ENCODE assay signal across 1 cellular context in genomic region chr3:87229113-87229512, GRCh38.
TF ChIP-seq lines count a peak whose summit lies in the region.

No MANE protein-coding gene starts in this region.

TF ChIP-seq in K562, 482 proteins besides CTCF, POLR2A, EP300 and RAD21 (continued from another document):
- TF ChIP-seq ATF2 (CRISPR knock-in tag; IDR thresholded peaks at IDR 0.05) = no peak
